ENCODE assay signal across 26 cellular contexts in genomic region chr12:72684491-72684890, GRCh38.
"Had no signal": no experiment of that assay in that cellular context is flagged by ENCODE, and none has a peak within 500 bp of the region (broad histone marks: within the 10 kb centered on the region; RNA-seq: fewer than 3 reads in every experiment).

No MANE protein-coding gene starts in this region.

- DNase-seq: activated effector memory CD4-positive, alpha-beta T cell treated with anti-CD3 and anti-CD28 coated beads, Interleukin-2, amount 50 U/mL, for 16 hours; activated effector memory CD4-positive, alpha-beta T cell treated with Interleukin-2 at 50 U/mL for 16 hours; activated gamma-delta T cell; activated gamma-delta T cell treated with Interleukin-2 at 50 U/mL for 16 hours; activated naive CD4-positive, alpha-beta T cell; activated naive CD4-positive, alpha-beta T cell treated with anti-CD3 and anti-CD28 coated beads for 36 hours; activated naive CD4-positive, alpha-beta T cell treated with anti-CD3 and anti-CD28 coated beads, Interleukin-2, amount 10 ng/mL, durations not matched to agents 7 days and 5 days; activated naive CD4-positive, alpha-beta T cell treated with anti-CD3 and anti-CD28 coated beads, Interleukin-2, amount 50 U/mL, for 16 hours; activated naive CD4-positive, alpha-beta T cell treated with Interleukin-2 at 50 U/mL for 16 hours; activated naive CD8-positive, alpha-beta T cell treated with anti-CD3 and anti-CD28 coated beads for 36 hours; activated naive CD8-positive, alpha-beta T cell treated with anti-CD3 and anti-CD28 coated beads, Interleukin-2, amount 10 ng/mL, durations not matched to agents 7 days and 5 days; activated naive CD8-positive, alpha-beta T cell treated with anti-CD3 and anti-CD28 coated beads, Interleukin-2, amount 50 U/mL, for 24 hours; activated T-cell treated with anti-CD3 and anti-CD28 coated beads, Interleukin-2, amount 50 U/mL, for 24 hours; activated T-cell treated with anti-CD3 and anti-CD28 coated beads, Interleukin-2, amount 50 U/mL, for 4 hours; activated T-cell treated with anti-CD3 and anti-CD28 coated beads, Interleukin-2, amount 50 U/mL, for 48 hours; activated T-cell treated with anti-CD3 and anti-CD28 coated beads, Interleukin-2, amount 50 U/mL, for 72 hours; adrenal gland; amniotic stem cell; amygdala; anterior cingulate cortex; aorta; body of pancreas; brain microvascular endothelial cell; caudate nucleus; central memory CD4-positive, alpha-beta T cell; cerebellar nuclear complex had no signal
